In the genomic region with DNA sequence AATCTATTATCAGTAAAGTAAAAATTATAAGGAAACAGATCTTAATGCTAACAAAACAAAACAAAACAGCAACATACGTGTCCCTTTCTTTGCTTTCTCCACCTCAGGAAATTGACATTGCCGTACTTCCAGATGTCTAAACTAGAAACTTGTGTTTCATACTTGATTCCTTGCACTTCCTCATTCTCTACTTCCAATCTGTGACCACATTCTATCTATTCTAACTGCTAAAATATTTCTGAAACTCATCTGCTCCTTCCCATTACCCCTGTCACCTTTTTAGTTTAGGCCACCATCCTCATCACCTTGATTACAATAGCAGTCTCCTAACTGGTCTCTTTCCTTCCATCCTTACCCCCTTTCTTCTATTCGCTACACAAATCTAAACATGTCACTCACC, we compare ENCODE assay signal across 15 cellular contexts. TPM values are rescaled to one million over a fixed set of nuclear protein-coding genes. Genes with fewer than 3 reads are reported as not detected.
DNase-seq lines count a peak whose midpoint lies in the region; ATAC-seq lines count a peak whose summit lies in the region.
"Had no signal": no experiment of that assay in that cellular context is flagged by ENCODE, and none has a peak within 500 bp of the region (broad histone marks: within the 10 kb centered on the region; RNA-seq: fewer than 3 reads in every experiment).

No MANE protein-coding gene starts in this region.

- peaks cover 8 to 16% (median 11%) of the 10 kb centered on the region in 3 donors for H3K4me1 Mint-ChIP-seq in naive B cell

- H3K27ac Mint-ChIP-seq in naive B cell, result peak overlapping the region in 4 of 6 donors; percentile 11 to 56 (median 26)
- H3K27ac Mint-ChIP-seq: activated T-cell treated with anti-CD3 and anti-CD28 coated beads, Interleukin-2, amount 50 U/mL, for 72 hours; CD4-positive, CD25-positive, alpha-beta regulatory T cell had no signal

- no peaks in the 10 kb centered on the region for H3K36me3 Mint-ChIP-seq in naive B cell
- H3K36me3 Mint-ChIP-seq: CD4-positive, CD25-positive, alpha-beta regulatory T cell had no signal

- H3K9me3 Mint-ChIP-seq in naive B cell, result peaks cover 0 to 4% (median 0%) of the 10 kb centered on the region in 7 donors
- H3K9me3 Mint-ChIP-seq: activated T-cell treated with anti-CD3 and anti-CD28 coated beads, Interleukin-2, amount 50 U/mL, for 72 hours; CD4-positive, CD25-positive, alpha-beta regulatory T cell had no signal

- peak; percentile 80 for ATAC-seq in GM19395 (IDR thresholded peaks at IDR 0.05; ENCODE audit: unreplicated experiment)
- peak; percentile 75 for ATAC-seq in HG02588 (IDR thresholded peaks at IDR 0.05; ENCODE audit: unreplicated experiment)
- ATAC-seq in HG03469 (IDR thresholded peaks at IDR 0.05; ENCODE audit: unreplicated experiment), result peak; percentile 84
- ATAC-seq in naive B cell (ENCODE audit: low read depth in 2 of 2), result peak in 1 of 2 donors; percentile 51
- ATAC-seq: activated T-cell treated with anti-CD3 and anti-CD28 coated beads, Interleukin-2, amount 50 U/mL, for 72 hours; SK-N-SH treated with all-trans-retinoic acid at 6 μM for 48 hours had no signal

- DNase-seq in naive B cell (no peak), NCI-H345 treated with DMSO at 0.1 percent for 48 hours (lab: John Stamatoyannopoulos, UW; ENCODE audit: unreplicated experiment) (no peak), SW 1271 (lab: John Stamatoyannopoulos, UW) (no peak), iPS-NIHi7 (ENCODE audit: extremely low spot score) (no peak), SHP77 (lab: John Stamatoyannopoulos, UW) (no peak)
- DNase-seq: activated T-cell treated with anti-CD3 and anti-CD28 coated beads, Interleukin-2, amount 50 U/mL, for 72 hours; CD4-positive, CD25-positive, alpha-beta regulatory T cell; colonic mucosa; mesendoderm; NCI-H146; tibial artery had no signal

- H3K27me3 Mint-ChIP-seq in naive B cell, result no peaks in the 10 kb centered on the region
- H3K27me3 Mint-ChIP-seq: CD4-positive, CD25-positive, alpha-beta regulatory T cell had no signal

- peak overlapping the region in 4 of 8 donors; percentile 1 to 20 (median 14) for H3K4me3 Mint-ChIP-seq in naive B cell
- H3K4me3 Mint-ChIP-seq: activated T-cell treated with anti-CD3 and anti-CD28 coated beads, Interleukin-2, amount 50 U/mL, for 72 hours; CD4-positive, CD25-positive, alpha-beta regulatory T cell had no signal

RNA-seq across cellular contexts. Expression of gene RPA4, which starts 22.5 kb away (rescaled TPM):
- polyA plus RNA-seq in naive B cell (ENCODE audit: low read depth in 6 of 6), result 1 to 10 TPM in 1 of 6 donors, under 1 TPM in 4, not detected in 1; 0.16 to 1.2 (median 0.60) TPM
